Comparison of ENCODE assay signal across 9 cellular contexts in the genomic region with DNA sequence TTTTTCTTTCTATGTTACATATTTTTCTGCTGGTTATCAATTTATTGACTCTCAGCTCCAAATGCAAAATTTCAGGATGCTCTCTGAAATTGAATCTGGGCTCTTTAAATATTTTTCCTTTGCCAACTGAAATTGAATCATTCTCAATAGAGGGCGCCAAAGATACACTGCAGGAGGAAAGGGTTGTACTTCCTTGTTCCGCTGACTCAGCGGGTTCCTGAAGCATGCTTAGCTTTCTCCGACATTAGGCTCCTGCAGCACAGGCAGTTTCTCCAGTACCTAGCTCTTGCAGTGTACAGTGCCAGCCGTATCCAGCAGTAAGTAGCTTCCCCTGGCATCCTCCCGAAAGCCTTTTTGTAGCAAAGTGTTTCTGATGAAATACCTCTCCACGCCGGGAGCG. TPM values are rescaled to one million over a fixed set of nuclear protein-coding genes. Genes with fewer than 3 reads are reported as not detected.
DNase-seq lines count a peak whose midpoint lies in the region; ATAC-seq and TF ChIP-seq lines count a peak whose summit lies in the region.
"Had no signal": no experiment of that assay in that cellular context is flagged by ENCODE, and none has a peak within 500 bp of the region (broad histone marks: within the 10 kb centered on the region; RNA-seq: fewer than 3 reads in every experiment).

No MANE protein-coding gene starts in this region.

- H3K27me3 ChIP-seq in PC-3 (ENCODE audit: low read length) = no peaks in the 10 kb centered on the region

- POLR2A ChIA-PET in PC-3 (lab: Charles Lee; ENCODE audit: unreplicated experiment) = no interaction called here

- H3K9me3 Mint-ChIP-seq in osteocyte (ENCODE audit: unreplicated experiment) = no peaks in the 10 kb centered on the region

- intact Hi-C loops in PC-3 (cut with micrococcal nuclease) = no loop called here

- no peak overlapping the region for H3K9ac ChIP-seq in PC-3 (ENCODE audit: low read length)

- H3K27me3 Mint-ChIP-seq in osteocyte (ENCODE audit: unreplicated experiment) = no peaks in the 10 kb centered on the region
- H3K27me3 Mint-ChIP-seq: activated naive CD8-positive, alpha-beta T cell had no signal

- no peaks in the 10 kb centered on the region for H3K9me3 ChIP-seq in PC-3 (ENCODE audit: low read length)

- H3K36me3 Mint-ChIP-seq in osteocyte (ENCODE audit: unreplicated experiment) = no peaks in the 10 kb centered on the region
- H3K36me3 Mint-ChIP-seq: activated naive CD8-positive, alpha-beta T cell had no signal

- peak; percentile 61 for TF ChIP-seq CTCF in PC-3 (conservative IDR thresholded peaks at IDR 0.05; ENCODE audit: low read depth, low read length)
- peak; percentile 69 for TF ChIP-seq CTCF in epithelial cell of proximal tubule (conservative IDR thresholded peaks at IDR 0.05; ENCODE audit: low read depth, low read length)
- TF ChIP-seq CTCF in osteocyte (IDR thresholded peaks at IDR 0.05) = peak; percentile 41

- H2AFZ ChIP-seq in PC-3 (ENCODE audit: low read length) = no peak overlapping the region

- peak; percentile 7 for DNase-seq in stimulated activated CD4-positive, alpha-beta T cell treated with anti-CD3 and anti-CD28 coated beads, Interleukin-15, amount 100 ng/mL, for 24 hours
- DNase-seq in stimulated activated CD4-positive, alpha-beta T cell treated with anti-CD3 and anti-CD28 coated beads, Interleukin-12 subunit alpha, Interleukin-12 subunit beta, amount 100 ng/mL, for 4 hours = no peak
- DNase-seq in LoVo (ENCODE audit: low spot score) (peak; percentile 46), PC-3 (peak; percentile 69), epithelial cell of proximal tubule (ENCODE audit: low read depth) (no peak), osteocyte (ENCODE audit: extremely low spot score, unreplicated experiment) (no peak)
- no peak for DNase-seq in activated effector memory CD4-positive, alpha-beta T cell treated with anti-CD3 and anti-CD28 coated beads, Interleukin-2, amount 50 U/mL, for 16 hours

- CTCF ChIA-PET in PC-3 (lab: Charles Lee) = no interaction called here

- no peaks in the 10 kb centered on the region for H4K20me1 ChIP-seq in PC-3 (ENCODE audit: low read length)

- no peak overlapping the region for H3K4me3 ChIP-seq in PC-3 (ENCODE audit: low read length)
- H3K4me3 ChIP-seq in epithelial cell of proximal tubule (ENCODE audit: low read depth, low read length) = no peak overlapping the region

- no peak overlapping the region for H3K27ac Mint-ChIP-seq in osteocyte (ENCODE audit: unreplicated experiment)
- H3K27ac Mint-ChIP-seq: activated naive CD8-positive, alpha-beta T cell had no signal

- no peak overlapping the region for H3K27ac ChIP-seq in PC-3 (ENCODE audit: low read length)

- no TSS peak for BruUV-seq in PC-3 (replicated peaks; lab: Mats Ljungman, UMichigan)

- H3K79me2 ChIP-seq in PC-3 (ENCODE audit: low read length) = no peaks in the 10 kb centered on the region

- H3K4me1 ChIP-seq in PC-3 (ENCODE audit: insufficient read depth, low read length) = no peaks in the 10 kb centered on the region

- H3K4me3 Mint-ChIP-seq in osteocyte (ENCODE audit: unreplicated experiment) = no peak overlapping the region
- H3K4me3 Mint-ChIP-seq: activated naive CD8-positive, alpha-beta T cell had no signal

- no peaks in the 10 kb centered on the region for H3K9me2 ChIP-seq in PC-3 (replicated peaks; ENCODE audit: low read length)

- H3K4me2 ChIP-seq in PC-3 (ENCODE audit: low read length) = no peak overlapping the region; the same call in 1 of the 2 replicates

- no peaks in the 10 kb centered on the region for H3K4me1 Mint-ChIP-seq in osteocyte (ENCODE audit: unreplicated experiment)

- H3K36me3 ChIP-seq in PC-3 (ENCODE audit: low read depth, low read length) = no peaks in the 10 kb centered on the region

- ATAC-seq in PC-3 (no peak), HG02610 (IDR thresholded peaks at IDR 0.05; ENCODE audit: unreplicated experiment) (no peak)

- H3F3A ChIP-seq in PC-3 (ENCODE audit: low read length, unreplicated experiment) = no peaks in the 10 kb centered on the region

RNA-seq across cellular contexts. Expression of gene CFAP47, which starts 28.8 kb away (rescaled TPM):
- total RNA-seq in PC-3 (2014; rRNA removed) = not detected in 2 replicates
- total RNA-seq in epithelial cell of proximal tubule = 0.51 TPM in 1 of 2 replicates, not detected in the other
- not detected in 2 replicates for total RNA-seq in osteocyte

Comparison
In these comparisons a context has a peak if more than half of its experiments do, and no peak if none do; other contexts are left out.
1. DNase-seq: peak in stimulated activated CD4-positive, alpha-beta T cell treated with anti-CD3 and anti-CD28 coated beads, Interleukin-15, amount 100 ng/mL, for 24 hours (single experiment), LoVo (single experiment) and PC-3 (single experiment); none in stimulated activated CD4-positive, alpha-beta T cell treated with anti-CD3 and anti-CD28 coated beads, Interleukin-12 subunit alpha, Interleukin-12 subunit beta, amount 100 ng/mL, for 4 hours (single experiment), epithelial cell of proximal tubule (single experiment), osteocyte (single experiment) and activated effector memory CD4-positive, alpha-beta T cell treated with anti-CD3 and anti-CD28 coated beads, Interleukin-2, amount 50 U/mL, for 16 hours (single experiment).
2. Peak in every context shown above with its lines, with median percentiles within 50 percentile points of each other: CTCF ChIP-seq.